Comparison of ENCODE assay signal across 13 cellular contexts in genomic region chr12:31966558-31967205, GRCh38. TPM values are rescaled to one million over a fixed set of nuclear protein-coding genes. Genes with fewer than 3 reads are reported as not detected.
DNase-seq lines count a peak whose midpoint lies in the region; ATAC-seq and TF ChIP-seq lines count a peak whose summit lies in the region.
"Had no signal": no experiment of that assay in that cellular context is flagged by ENCODE, and none has a peak within 500 bp of the region (broad histone marks: within the 10 kb centered on the region; RNA-seq: fewer than 3 reads in every experiment).

No MANE protein-coding gene starts in this region.

- peak overlapping the region; percentile 84 for H3K4me3 Mint-ChIP-seq in CD8-positive, alpha-beta T cell
- H3K4me3 Mint-ChIP-seq in natural killer cell treated with Interleukin-12 subunit alpha and Interleukin-12 subunit beta and Interleukin-15 and Interleukin-18, amount 100 ng/mL, for 72 hours, result peak overlapping the region; percentile 68
- H3K4me3 Mint-ChIP-seq: dendritic cell treated with granulocyte-macrophage colony-stimulating factor and Interleukin-4, amounts not matched to agents 40 ng/mL and 50 ng/mL, for 4 days had no signal

- intact Hi-C loops in CD8-positive, alpha-beta T cell (cut with DNase I, micrococcal nuclease), result loop anchor here (5.0 to 10.0 kb wide), 4 partner anchors 36 to 338 kb away; partner anchors contain the start of gene BICD1 (in 1 of the 2)
- intact Hi-C loops in esophagus squamous epithelium (cut with DNase I), result no loop called here

- no peak for TF ChIP-seq CTCF in CD8-positive, alpha-beta T cell (IDR thresholded peaks at IDR 0.05)
- TF ChIP-seq CTCF in KMS-11 (conservative IDR thresholded peaks at IDR 0.05; ENCODE audit: low read depth, low read length) (no peak), esophagus squamous epithelium (IDR thresholded peaks at IDR 0.05) (no peak)

- peaks cover 42% of the 10 kb centered on the region for H3K36me3 ChIP-seq in CD8-positive, alpha-beta T cell (ENCODE audit: insufficient read depth, low read length)
- peaks cover 33% of the 10 kb centered on the region for H3K36me3 ChIP-seq in KMS-11 (ENCODE audit: insufficient read depth)
- H3K36me3 ChIP-seq in ectodermal cell (ENCODE audit: control insufficient read depth, insufficient read depth, low read length), result peaks cover 30% of the 10 kb centered on the region
- H3K36me3 ChIP-seq in esophagus squamous epithelium, result peaks cover 2 to 79% (median 2%) of the 10 kb centered on the region in 3 donors

- peaks cover 83% of the 10 kb centered on the region for H3K36me3 Mint-ChIP-seq in CD8-positive, alpha-beta T cell
- H3K36me3 Mint-ChIP-seq in natural killer cell treated with Interleukin-12 subunit alpha and Interleukin-12 subunit beta and Interleukin-15 and Interleukin-18, amount 100 ng/mL, for 72 hours, result peaks cover 48% of the 10 kb centered on the region

- H3K4me3 ChIP-seq in CD8-positive, alpha-beta T cell (ENCODE audit: low read depth, low read length), result peak overlapping the region; percentile 40
- H3K4me3 ChIP-seq in KMS-11 (IDR thresholded peaks at IDR 0.05; ENCODE audit: insufficient read depth, low read depth, low read length) (no peak overlapping the region), ectodermal cell (ENCODE audit: insufficient read depth, low read depth, low read length) (no peak overlapping the region), esophagus squamous epithelium (peak overlapping the region in 1 of 4 donors; percentile 19)
- H3K4me3 ChIP-seq: HAP-1 had no signal

- no peaks in the 10 kb centered on the region for H3K9me3 Mint-ChIP-seq in CD8-positive, alpha-beta T cell
- H3K9me3 Mint-ChIP-seq in natural killer cell treated with Interleukin-12 subunit alpha and Interleukin-12 subunit beta and Interleukin-15 and Interleukin-18, amount 100 ng/mL, for 72 hours, result peaks cover 5% of the 10 kb centered on the region

- H3K27ac Mint-ChIP-seq in CD8-positive, alpha-beta T cell, result peak overlapping the region; percentile 95
- H3K27ac Mint-ChIP-seq in natural killer cell treated with Interleukin-12 subunit alpha and Interleukin-12 subunit beta and Interleukin-15 and Interleukin-18, amount 100 ng/mL, for 72 hours, result peak overlapping the region; percentile 93 to 96
- H3K27ac Mint-ChIP-seq: dendritic cell treated with granulocyte-macrophage colony-stimulating factor and Interleukin-4, amounts not matched to agents 40 ng/mL and 50 ng/mL, for 4 days had no signal

- H3K27ac ChIP-seq in CD8-positive, alpha-beta T cell (ENCODE audit: low read depth, low read length), result peak overlapping the region; percentile 22
- H3K27ac ChIP-seq in KMS-11 (peak overlapping the region; percentile 31; the same call in 1 of the 2 replicates), ectodermal cell (ENCODE audit: insufficient read depth, low read depth, low read length, poor library complexity, severe bottlenecking) (peak overlapping the region; percentile 18), esophagus squamous epithelium (peak overlapping the region in 2 of 4 donors; percentile 6 to 11)

- peaks cover 97% of the 10 kb centered on the region for H3K79me2 ChIP-seq in KMS-11 (ENCODE audit: insufficient read depth, low read depth)

- peaks cover 92% of the 10 kb centered on the region for H3K4me1 ChIP-seq in CD8-positive, alpha-beta T cell (ENCODE audit: insufficient read depth, low read length)
- H3K4me1 ChIP-seq in KMS-11 (ENCODE audit: low read depth, poor library complexity, severe bottlenecking) (peaks cover 40% of the 10 kb centered on the region), ectodermal cell (ENCODE audit: control insufficient read depth, insufficient read depth, low read length) (peaks cover 3% of the 10 kb centered on the region), esophagus squamous epithelium (peaks cover 2 to 51% (median 6%) of the 10 kb centered on the region in 3 donors)

- H3K27me3 Mint-ChIP-seq in CD8-positive, alpha-beta T cell (ENCODE audit: low read depth), result no peaks in the 10 kb centered on the region
- H3K27me3 Mint-ChIP-seq in natural killer cell treated with Interleukin-12 subunit alpha and Interleukin-12 subunit beta and Interleukin-15 and Interleukin-18, amount 100 ng/mL, for 72 hours, result no peaks in the 10 kb centered on the region
- H3K27me3 Mint-ChIP-seq: dendritic cell treated with granulocyte-macrophage colony-stimulating factor and Interleukin-4, amounts not matched to agents 40 ng/mL and 50 ng/mL, for 4 days had no signal

- H3K9me3 ChIP-seq in CD8-positive, alpha-beta T cell (ENCODE audit: low read length), result no peaks in the 10 kb centered on the region
- H3K9me3 ChIP-seq in ectodermal cell (ENCODE audit: control insufficient read depth, low read length), result no peaks in the 10 kb centered on the region
- H3K9me3 ChIP-seq in esophagus squamous epithelium, result no peaks in the 10 kb centered on the region
- H3K9me3 ChIP-seq: HAP-1 had no signal

- no peaks in the 10 kb centered on the region for H3K27me3 ChIP-seq in CD8-positive, alpha-beta T cell (ENCODE audit: insufficient read depth, low read length)
- H3K27me3 ChIP-seq in KMS-11 (ENCODE audit: insufficient read depth, low read depth), result no peaks in the 10 kb centered on the region
- H3K27me3 ChIP-seq in ectodermal cell (ENCODE audit: control insufficient read depth, insufficient read depth, low read length, poor library complexity, severe bottlenecking), result no peaks in the 10 kb centered on the region
- H3K27me3 ChIP-seq in esophagus squamous epithelium, result no peaks in the 10 kb centered on the region

- TF ChIP-seq POLR2A in esophagus squamous epithelium (IDR thresholded peaks at IDR 0.05), result no peak

- 44 to 47% methylated on average over 5 of the region's 5 CpGs for WGBS in ectodermal cell, 2 experiments
- WGBS in esophagus squamous epithelium, 2 donors, result 31 to 50% methylated on average over 4 to 5 of the region's 5 CpGs

- H4K20me1 ChIP-seq in KMS-11 (ENCODE audit: insufficient read depth), result no peaks in the 10 kb centered on the region

- H2AFZ ChIP-seq in KMS-11 (ENCODE audit: low read depth), result no peak overlapping the region

- peaks cover 91% of the 10 kb centered on the region for H3K4me1 Mint-ChIP-seq in CD8-positive, alpha-beta T cell (ENCODE audit: low read depth)
- peaks cover 68 to 70% of the 10 kb centered on the region in 2 donors for H3K4me1 Mint-ChIP-seq in natural killer cell treated with Interleukin-12 subunit alpha and Interleukin-12 subunit beta and Interleukin-15 and Interleukin-18, amount 100 ng/mL, for 72 hours (ENCODE audit: low read depth in 2 of 2)

- H3K9ac ChIP-seq in KMS-11, result no peak overlapping the region

- CTCF ChIA-PET in CD8-positive, alpha-beta T cell (lab: Charles Lee), result interaction anchor here (0.6 to 1.9 kb wide), 4 partner anchors 11 to 314 kb away, joined by 3 to 9 read pairs (median 6); no protein-coding TSS in a partner anchor

- ATAC-seq in CD8-positive, alpha-beta T cell, result no peak
- peak; percentile 55 to 63 for ATAC-seq in natural killer cell treated with Interleukin-12 subunit alpha and Interleukin-12 subunit beta and Interleukin-15 and Interleukin-18, amount 100 ng/mL, for 72 hours
- no peak for ATAC-seq in HG03571 (IDR thresholded peaks at IDR 0.05; ENCODE audit: unreplicated experiment)

- H3K4me2 ChIP-seq in KMS-11, result peak overlapping the region; percentile 36; the same call in 1 of the 2 replicates

- DNase-seq in CD8-positive, alpha-beta T cell, result peak in 1 of 7 experiments; percentile 45
- DNase-seq in natural killer cell treated with Interleukin-12 subunit alpha and Interleukin-12 subunit beta and Interleukin-15 and Interleukin-18, amount 100 ng/mL, for 72 hours (ENCODE audit: low spot score), result no peak
- DNase-seq in globus pallidus (ENCODE audit: low spot score) (no peak), hepatic stellate cell (ENCODE audit: low spot score) (no peak), esophagus squamous epithelium (lab: John Stamatoyannopoulos, UW) (no peak)
- DNase-seq: activated CD4-positive, alpha-beta T cell treated with anti-CD3 and anti-CD28 coated beads for 48 hours; DMS153; NCI-H2081 had no signal

- POLR2A ChIA-PET in CD8-positive, alpha-beta T cell (lab: Charles Lee), result interaction anchor here (1.1 to 2.1 kb wide), 3 partner anchors 28 to 238 kb away, joined by 3 to 11 read pairs (median 3); partner anchors contain the start of gene AMN1

RNA-seq across cellular contexts. Expression of gene RESF1, which starts 7.5 kb away (rescaled TPM):
- total RNA-seq in CD8-positive, alpha-beta T cell, result 100 to 1,000 TPM; 117 to 119 TPM
- polyA plus RNA-seq in ectodermal cell (2013, experiment 1 of 4), result 44.1 TPM
- 53.3 TPM for polyA plus RNA-seq in ectodermal cell (2013, experiment 2 of 4)
- 43.0 TPM for polyA plus RNA-seq in ectodermal cell (2013, experiment 3 of 4)
- polyA plus RNA-seq in ectodermal cell (2013, experiment 4 of 4), result 45.0 TPM
- total RNA-seq in natural killer cell treated with Interleukin-12 subunit alpha and Interleukin-12 subunit beta and Interleukin-15 and Interleukin-18, amount 100 ng/mL, for 72 hours, result 100 to 1,000 TPM in 1 of 2 donors, 10 to 100 TPM in 1; 71.7 to 107 TPM
- total RNA-seq in esophagus squamous epithelium, result 10 to 100 TPM; 25.5 to 54.2 (median 38.7) TPM

Comparison
In these comparisons a context has a peak if more than half of its experiments do, and no peak if none do; other contexts are left out.
1. ATAC-seq: peak in natural killer cell treated with Interleukin-12 subunit alpha and Interleukin-12 subunit beta and Interleukin-15 and Interleukin-18, amount 100 ng/mL, for 72 hours (2 of 2); none in CD8-positive, alpha-beta T cell (single experiment) and HG03571 (single experiment).